In genomic region chr6:22828179-22829062, GRCh38 we compare ENCODE assay signal across 1 cellular context.
TF ChIP-seq lines count a peak whose summit lies in the region.

No MANE protein-coding gene starts in this region.

TF ChIP-seq in GM12878, 131 proteins besides CTCF, POLR2A, EP300 and RAD21 (continued from another document):
- TF ChIP-seq BACH1 (IDR thresholded peaks at IDR 0.05; ENCODE audit: borderline replicate concordance), result no peak
- no peak for TF ChIP-seq ESRRA (IDR thresholded peaks at IDR 0.05; ENCODE audit: low read length)
- TF ChIP-seq SIX5 (IDR thresholded peaks at IDR 0.05; ENCODE audit: low read depth, low read length, severe bottlenecking), result no peak
- peak; percentile 11; the same call in 1 of the 2 replicates for TF ChIP-seq RUNX3 (IDR thresholded peaks at IDR 0.05; ENCODE audit: low read length)
- TF ChIP-seq, protein P1, sequence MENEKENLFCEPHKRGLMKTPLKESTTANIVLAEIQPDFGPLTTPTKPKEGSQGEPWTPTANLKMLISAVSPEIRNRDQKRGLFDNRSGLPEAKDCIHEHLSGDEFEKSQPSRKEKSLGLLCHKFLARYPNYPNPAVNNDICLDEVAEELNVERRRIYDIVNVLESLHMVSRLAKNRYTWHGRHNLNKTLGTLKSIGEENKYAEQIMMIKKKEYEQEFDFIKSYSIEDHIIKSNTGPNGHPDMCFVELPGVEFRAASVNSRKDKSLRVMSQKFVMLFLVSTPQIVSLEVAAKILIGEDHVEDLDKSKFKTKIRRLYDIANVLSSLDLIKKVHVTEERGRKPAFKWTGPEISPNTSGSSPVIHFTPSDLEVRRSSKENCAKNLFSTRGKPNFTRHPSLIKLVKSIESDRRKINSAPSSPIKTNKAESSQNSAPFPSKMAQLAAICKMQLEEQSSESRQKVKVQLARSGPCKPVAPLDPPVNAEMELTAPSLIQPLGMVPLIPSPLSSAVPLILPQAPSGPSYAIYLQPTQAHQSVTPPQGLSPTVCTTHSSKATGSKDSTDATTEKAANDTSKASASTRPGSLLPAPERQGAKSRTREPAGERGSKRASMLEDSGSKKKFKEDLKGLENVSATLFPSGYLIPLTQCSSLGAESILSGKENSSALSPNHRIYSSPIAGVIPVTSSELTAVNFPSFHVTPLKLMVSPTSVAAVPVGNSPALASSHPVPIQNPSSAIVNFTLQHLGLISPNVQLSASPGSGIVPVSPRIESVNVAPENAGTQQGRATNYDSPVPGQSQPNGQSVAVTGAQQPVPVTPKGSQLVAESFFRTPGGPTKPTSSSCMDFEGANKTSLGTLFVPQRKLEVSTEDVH (IDR thresholded peaks at IDR 0.05; ENCODE audit: low read depth, partially characterized antibody), result no peak
- peak; percentile 56 for TF ChIP-seq MEF2B (IDR thresholded peaks at IDR 0.05; ENCODE audit: partially characterized antibody, poor library complexity, severe bottlenecking)
- TF ChIP-seq NR2F1 (conservative IDR thresholded peaks at IDR 0.05), result 0 out of 2 replicates have a peak, but pooled peaks have one; percentile 18
- peak; percentile 37 for TF ChIP-seq IKZF1 (conservative IDR thresholded peaks at IDR 0.05)
TF ChIP-seq in GM12878: peak in this region for 5.
